Comparison of ENCODE assay signal across 22 cellular contexts in genomic region chr2:15838481-15838880, GRCh38.
DNase-seq lines count a peak whose midpoint lies in the region.
"Had no signal": no experiment of that assay in that cellular context is flagged by ENCODE, and none has a peak within 500 bp of the region (broad histone marks: within the 10 kb centered on the region; RNA-seq: fewer than 3 reads in every experiment).

No MANE protein-coding gene starts in this region.

- intact Hi-C loops in posterior vena cava (cut with DNase I) = no loop called here

- DNase-seq in posterior vena cava (ENCODE audit: low spot score) = peak; percentile 40
- no peak for DNase-seq in NCI-H1092 (lab: John Stamatoyannopoulos, UW)
- DNase-seq: 8988T; ACHN; AML-193; BE2C; C1 segment of cervical spinal cord; Caco-2; Calu3; CD4-positive, alpha-beta memory T cell; CD4-positive, alpha-beta T cell; CD4-positive, CD25-positive, alpha-beta regulatory T cell; CD8-positive, alpha-beta memory T cell; CD8-positive, alpha-beta T cell; COR-L47; DMS 273 treated with DMSO at 0.1 percent for 48 hours; DMS153; DMS53; DMS79; DMS79 treated with DMSO at 0.1 percent for 48 hours; DND-41; EL had no signal
